In genomic region chr1:180277476-180278192, GRCh38 we compare ENCODE assay signal across 28 cellular contexts. TPM values are rescaled to one million over a fixed set of nuclear protein-coding genes. Genes with fewer than 3 reads are reported as not detected.
"Had no signal": no experiment of that assay in that cellular context is flagged by ENCODE, and none has a peak within 500 bp of the region (broad histone marks: within the 10 kb centered on the region; RNA-seq: fewer than 3 reads in every experiment).

No MANE protein-coding gene starts in this region.

- H3K4me2 ChIP-seq: KMS-11 had no signal

- H3K4me1 Mint-ChIP-seq: activated CD4-positive, alpha-beta T cell treated with anti-CD3 and anti-CD28 coated beads for 36 hours; activated naive CD4-positive, alpha-beta T cell treated with anti-CD3 and anti-CD28 coated beads, Interleukin-2, amount 10 ng/mL, durations not matched to agents 7 days and 5 days; activated naive CD8-positive, alpha-beta T cell treated with anti-CD3 and anti-CD28 coated beads for 36 hours; T-cell had no signal

- H3K4me1 ChIP-seq: Peyer's patch had no signal

- H3K9me3 ChIP-seq: Peyer's patch had no signal

- H3K27me3 ChIP-seq: brain microvascular endothelial cell, cardiac muscle cell, Peyer's patch had no signal

- H3K27me3 Mint-ChIP-seq: activated CD4-positive, alpha-beta T cell treated with anti-CD3 and anti-CD28 coated beads for 36 hours; activated CD8-positive, alpha-beta T cell treated with anti-CD3 and anti-CD28 coated beads for 36 hours; activated naive CD4-positive, alpha-beta T cell treated with anti-CD3 and anti-CD28 coated beads, Interleukin-2, amount 10 ng/mL, durations not matched to agents 7 days and 5 days; activated naive CD8-positive, alpha-beta T cell treated with anti-CD3 and anti-CD28 coated beads for 36 hours; T-cell had no signal

- H3K4me3 ChIP-seq: cardiac muscle cell, Peyer's patch had no signal

- ATAC-seq: activated CD4-positive, alpha-beta T cell treated with anti-CD3 and anti-CD28 coated beads for 36 hours; activated CD8-positive, alpha-beta T cell treated with anti-CD3 and anti-CD28 coated beads for 36 hours; activated T-cell treated with anti-CD3 and anti-CD28 coated beads, Interleukin-2, amount 50 U/mL, for 72 hours; T-cell had no signal

- H3K27ac Mint-ChIP-seq: activated CD4-positive, alpha-beta T cell treated with anti-CD3 and anti-CD28 coated beads for 36 hours; activated CD8-positive, alpha-beta T cell treated with anti-CD3 and anti-CD28 coated beads for 36 hours; activated naive CD4-positive, alpha-beta T cell treated with anti-CD3 and anti-CD28 coated beads, Interleukin-2, amount 10 ng/mL, durations not matched to agents 7 days and 5 days; activated naive CD8-positive, alpha-beta T cell treated with anti-CD3 and anti-CD28 coated beads for 36 hours; activated T-cell treated with anti-CD3 and anti-CD28 coated beads, Interleukin-2, amount 50 U/mL, for 72 hours; activated T-helper 2 cell treated with anti-CD3 and anti-CD28 coated beads, Interferon-gamma antibody, Interleukin-2, Interleukin-4, amounts not matched to agents 10 μg/mL and 5 μg/mL and 100 μg/mL, durations not matched to agents 14 hours and 24 hours and 36 hours had no signal

- H3K9me3 Mint-ChIP-seq: activated CD8-positive, alpha-beta T cell treated with anti-CD3 and anti-CD28 coated beads for 36 hours; activated naive CD4-positive, alpha-beta T cell treated with anti-CD3 and anti-CD28 coated beads, Interleukin-2, amount 10 ng/mL, durations not matched to agents 7 days and 5 days; activated naive CD8-positive, alpha-beta T cell treated with anti-CD3 and anti-CD28 coated beads for 36 hours; activated T-cell treated with anti-CD3 and anti-CD28 coated beads, Interleukin-2, amount 50 U/mL, for 72 hours; activated T-helper 2 cell treated with anti-CD3 and anti-CD28 coated beads, Interferon-gamma antibody, Interleukin-2, Interleukin-4, amounts not matched to agents 10 μg/mL and 5 μg/mL and 100 μg/mL, durations not matched to agents 14 hours and 24 hours and 36 hours; T-cell had no signal

- H3K9ac ChIP-seq: KMS-11 had no signal

- DNase-seq: activated CD4-positive, alpha-beta T cell treated with anti-CD3 and anti-CD28 coated beads for 36 hours; activated CD8-positive, alpha-beta memory T cell treated with anti-CD3 and anti-CD28 coated beads, Interleukin-2, amount 50 U/mL, for 4 hours; activated CD8-positive, alpha-beta T cell treated with anti-CD3 and anti-CD28 coated beads for 36 hours; activated gamma-delta T cell treated with Interleukin-2 at 50 U/mL for 16 hours; activated naive CD4-positive, alpha-beta T cell treated with anti-CD3 and anti-CD28 coated beads, Interleukin-2, amount 10 ng/mL, durations not matched to agents 7 days and 5 days; activated naive CD8-positive, alpha-beta T cell treated with anti-CD3 and anti-CD28 coated beads for 36 hours; activated T-cell treated with anti-CD3 and anti-CD28 coated beads, Interleukin-2, amount 50 U/mL, for 72 hours; brain microvascular endothelial cell; cerebellar nuclear complex; MM.1S; NCI-H1105; NCI-H1436; NCI-H1694 treated with DMSO at 0.1 percent for 48 hours; NCI-H2029 treated with DMSO at 0.1 percent for 48 hours; NCI-H510A treated with DMSO at 0.1 percent for 48 hours; NCI-H69; NK-92 treated with Interleukin-12 subunit alpha and Interleukin-12 subunit beta, amount 100 ng/mL, for 24 hours; OCI-M1; Peyer's patch; Right ventricle myocardium superior; T-cell; T-helper 2 cell; T1000 had no signal

- H3K36me3 ChIP-seq: cardiac muscle cell had no signal

- H3K4me3 Mint-ChIP-seq: activated CD4-positive, alpha-beta T cell treated with anti-CD3 and anti-CD28 coated beads for 36 hours; activated CD8-positive, alpha-beta T cell treated with anti-CD3 and anti-CD28 coated beads for 36 hours; activated naive CD4-positive, alpha-beta T cell treated with anti-CD3 and anti-CD28 coated beads, Interleukin-2, amount 10 ng/mL, durations not matched to agents 7 days and 5 days; activated naive CD8-positive, alpha-beta T cell treated with anti-CD3 and anti-CD28 coated beads for 36 hours; activated T-cell treated with anti-CD3 and anti-CD28 coated beads, Interleukin-2, amount 50 U/mL, for 72 hours; T-cell had no signal

- H3K27ac ChIP-seq: brain microvascular endothelial cell, cardiac muscle cell, KMS-11, Peyer's patch, RWPE1, VCaP had no signal

RNA-seq across cellular contexts. Expression of gene LHX4, which starts 47.6 kb away (rescaled TPM):
- total RNA-seq: activated CD4-positive, alpha-beta T cell treated with anti-CD3 and anti-CD28 coated beads for 36 hours; activated CD8-positive, alpha-beta T cell treated with anti-CD3 and anti-CD28 coated beads for 36 hours; activated naive CD8-positive, alpha-beta T cell treated with anti-CD3 and anti-CD28 coated beads for 36 hours; activated T-cell treated with anti-CD3 and anti-CD28 coated beads, Interleukin-2, amount 50 U/mL, for 72 hours; activated T-helper 2 cell treated with anti-CD3 and anti-CD28 coated beads, Interferon-gamma antibody, Interleukin-2, Interleukin-4, amounts not matched to agents 10 μg/mL and 5 μg/mL and 100 μg/mL, durations not matched to agents 14 hours and 24 hours and 36 hours; cardiac muscle cell; Right ventricle myocardium superior had no signal
